ENCODE assay signal across 1 cellular context in genomic region chr11:120605469-120605868, GRCh38.
TF ChIP-seq lines count a peak whose summit lies in the region.

No MANE protein-coding gene starts in this region.

TF ChIP-seq in GM12878, 131 proteins besides CTCF, POLR2A, EP300 and RAD21 (continued from another document and continues in another):
- TF ChIP-seq PRDM15 (CRISPR knock-in tag; IDR thresholded peaks at IDR 0.05) (no peak), BRCA1 (IDR thresholded peaks at IDR 0.05; ENCODE audit: low read depth, low read length) (no peak), EGR1 (IDR thresholded peaks at IDR 0.05; ENCODE audit: borderline replicate concordance in 1 of 2, low read depth in 2 of 2, low read length in 2 of 2) (no peak), MYC (IDR thresholded peaks at IDR 0.05; ENCODE audit: insufficient read depth, insufficient read length, insufficient replicate concordance, low read length, severe bottlenecking) (no peak), BHLHE40 (IDR thresholded peaks at IDR 0.05; ENCODE audit: borderline replicate concordance in 1 of 2, low read depth in 2 of 2, low read length in 1 of 2) (no peak), HDGF (IDR thresholded peaks at IDR 0.05) (peak; percentile 38; the same call in 1 of the 2 replicates), MLLT1 (IDR thresholded peaks at IDR 0.05) (no peak), MTA2 (IDR thresholded peaks at IDR 0.05; ENCODE audit: low read depth) (no peak), STAT3 (IDR thresholded peaks at IDR 0.05; ENCODE audit: low read depth, low read length) (no peak), SMAD5 (IDR thresholded peaks at IDR 0.05; ENCODE audit: low read depth) (no peak), ZNF274 (IDR thresholded peaks at IDR 0.05; ENCODE audit: insufficient read depth, insufficient read length) (no peak), RUNX3 (IDR thresholded peaks at IDR 0.05; ENCODE audit: low read length) (0 out of 2 replicates have a peak, but pooled peaks have one; percentile 22), SREBF1 (IDR thresholded peaks at IDR 0.05; ENCODE audit: low read length) (no peak), CEBPB (IDR thresholded peaks at IDR 0.05; ENCODE audit: borderline replicate concordance in 1 of 2, low read depth in 2 of 2, low read length in 2 of 2) (no peak), SPI1 (IDR thresholded peaks at IDR 0.05; ENCODE audit: borderline replicate concordance, insufficient read depth, low read depth, low read length) (no peak), NR2F1 (conservative IDR thresholded peaks at IDR 0.05) (no peak), CUX1 (IDR thresholded peaks at IDR 0.05; ENCODE audit: insufficient replicate concordance, low read depth, low read length) (no peak), SMARCA5 (IDR thresholded peaks at IDR 0.05) (no peak), EZH2 (IDR thresholded peaks at IDR 0.05; ENCODE audit: borderline replicate concordance, control insufficient read depth, low read depth, low read length) (no peak), FOXM1 (IDR thresholded peaks at IDR 0.05; ENCODE audit: low read depth, low read length) (no peak), ZBTB11 (CRISPR knock-in tag; IDR thresholded peaks at IDR 0.05) (no peak), CBX3 (IDR thresholded peaks at IDR 0.05; ENCODE audit: borderline replicate concordance, low read depth) (no peak), NR2C2 (IDR thresholded peaks at IDR 0.05; ENCODE audit: borderline replicate concordance, control insufficient read depth, insufficient read length, low read depth) (no peak), KAT2A (conservative IDR thresholded peaks at IDR 0.05; ENCODE audit: control insufficient read depth, low read depth, low read length) (no peak)
- TF ChIP-seq, protein P1, sequence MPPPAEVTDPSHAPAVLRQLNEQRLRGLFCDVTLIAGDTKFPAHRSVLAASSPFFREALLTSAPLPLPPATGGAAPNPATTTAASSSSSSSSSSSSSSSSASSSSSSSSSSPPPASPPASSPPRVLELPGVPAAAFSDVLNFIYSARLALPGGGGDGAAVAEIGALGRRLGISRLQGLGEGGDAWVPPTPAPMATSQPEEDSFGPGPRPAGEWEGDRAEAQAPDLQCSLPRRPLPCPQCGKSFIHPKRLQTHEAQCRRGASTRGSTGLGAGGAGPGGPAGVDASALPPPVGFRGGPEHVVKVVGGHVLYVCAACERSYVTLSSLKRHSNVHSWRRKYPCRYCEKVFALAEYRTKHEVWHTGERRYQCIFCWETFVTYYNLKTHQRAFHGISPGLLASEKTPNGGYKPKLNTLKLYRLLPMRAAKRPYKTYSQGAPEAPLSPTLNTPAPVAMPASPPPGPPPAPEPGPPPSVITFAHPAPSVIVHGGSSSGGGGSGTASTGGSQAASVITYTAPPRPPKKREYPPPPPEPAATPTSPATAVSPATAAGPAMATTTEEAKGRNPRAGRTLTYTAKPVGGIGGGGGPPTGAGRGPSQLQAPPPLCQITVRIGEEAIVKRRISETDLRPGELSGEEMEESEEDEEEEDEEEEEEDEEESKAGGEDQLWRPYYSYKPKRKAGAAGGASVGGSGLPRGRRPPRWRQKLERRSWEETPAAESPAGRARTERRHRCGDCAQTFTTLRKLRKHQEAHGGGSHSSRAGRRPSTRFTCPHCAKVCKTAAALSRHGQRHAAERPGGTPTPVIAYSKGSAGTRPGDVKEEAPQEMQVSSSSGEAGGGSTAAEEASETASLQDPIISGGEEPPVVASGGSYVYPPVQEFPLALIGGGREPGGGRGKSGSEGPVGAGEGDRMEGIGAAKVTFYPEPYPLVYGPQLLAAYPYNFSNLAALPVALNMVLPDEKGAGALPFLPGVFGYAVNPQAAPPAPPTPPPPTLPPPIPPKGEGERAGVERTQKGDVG (CRISPR knock-in tag; IDR thresholded peaks at IDR 0.05) = no peak
- TF ChIP-seq, protein P2, sequence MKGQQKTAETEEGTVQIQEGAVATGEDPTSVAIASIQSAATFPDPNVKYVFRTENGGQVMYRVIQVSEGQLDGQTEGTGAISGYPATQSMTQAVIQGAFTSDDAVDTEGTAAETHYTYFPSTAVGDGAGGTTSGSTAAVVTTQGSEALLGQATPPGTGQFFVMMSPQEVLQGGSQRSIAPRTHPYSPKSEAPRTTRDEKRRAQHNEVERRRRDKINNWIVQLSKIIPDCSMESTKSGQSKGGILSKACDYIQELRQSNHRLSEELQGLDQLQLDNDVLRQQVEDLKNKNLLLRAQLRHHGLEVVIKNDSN (IDR thresholded peaks at IDR 0.05; ENCODE audit: borderline replicate concordance, extremely low read length, insufficient read depth, low read depth, low read length) = no peak
- TF ChIP-seq, protein P3, sequence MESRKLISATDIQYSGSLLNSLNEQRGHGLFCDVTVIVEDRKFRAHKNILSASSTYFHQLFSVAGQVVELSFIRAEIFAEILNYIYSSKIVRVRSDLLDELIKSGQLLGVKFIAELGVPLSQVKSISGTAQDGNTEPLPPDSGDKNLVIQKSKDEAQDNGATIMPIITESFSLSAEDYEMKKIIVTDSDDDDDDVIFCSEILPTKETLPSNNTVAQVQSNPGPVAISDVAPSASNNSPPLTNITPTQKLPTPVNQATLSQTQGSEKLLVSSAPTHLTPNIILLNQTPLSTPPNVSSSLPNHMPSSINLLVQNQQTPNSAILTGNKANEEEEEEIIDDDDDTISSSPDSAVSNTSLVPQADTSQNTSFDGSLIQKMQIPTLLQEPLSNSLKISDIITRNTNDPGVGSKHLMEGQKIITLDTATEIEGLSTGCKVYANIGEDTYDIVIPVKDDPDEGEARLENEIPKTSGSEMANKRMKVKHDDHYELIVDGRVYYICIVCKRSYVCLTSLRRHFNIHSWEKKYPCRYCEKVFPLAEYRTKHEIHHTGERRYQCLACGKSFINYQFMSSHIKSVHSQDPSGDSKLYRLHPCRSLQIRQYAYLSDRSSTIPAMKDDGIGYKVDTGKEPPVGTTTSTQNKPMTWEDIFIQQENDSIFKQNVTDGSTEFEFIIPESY (IDR thresholded peaks at IDR 0.05) = no peak
- TF ChIP-seq, protein P4, sequence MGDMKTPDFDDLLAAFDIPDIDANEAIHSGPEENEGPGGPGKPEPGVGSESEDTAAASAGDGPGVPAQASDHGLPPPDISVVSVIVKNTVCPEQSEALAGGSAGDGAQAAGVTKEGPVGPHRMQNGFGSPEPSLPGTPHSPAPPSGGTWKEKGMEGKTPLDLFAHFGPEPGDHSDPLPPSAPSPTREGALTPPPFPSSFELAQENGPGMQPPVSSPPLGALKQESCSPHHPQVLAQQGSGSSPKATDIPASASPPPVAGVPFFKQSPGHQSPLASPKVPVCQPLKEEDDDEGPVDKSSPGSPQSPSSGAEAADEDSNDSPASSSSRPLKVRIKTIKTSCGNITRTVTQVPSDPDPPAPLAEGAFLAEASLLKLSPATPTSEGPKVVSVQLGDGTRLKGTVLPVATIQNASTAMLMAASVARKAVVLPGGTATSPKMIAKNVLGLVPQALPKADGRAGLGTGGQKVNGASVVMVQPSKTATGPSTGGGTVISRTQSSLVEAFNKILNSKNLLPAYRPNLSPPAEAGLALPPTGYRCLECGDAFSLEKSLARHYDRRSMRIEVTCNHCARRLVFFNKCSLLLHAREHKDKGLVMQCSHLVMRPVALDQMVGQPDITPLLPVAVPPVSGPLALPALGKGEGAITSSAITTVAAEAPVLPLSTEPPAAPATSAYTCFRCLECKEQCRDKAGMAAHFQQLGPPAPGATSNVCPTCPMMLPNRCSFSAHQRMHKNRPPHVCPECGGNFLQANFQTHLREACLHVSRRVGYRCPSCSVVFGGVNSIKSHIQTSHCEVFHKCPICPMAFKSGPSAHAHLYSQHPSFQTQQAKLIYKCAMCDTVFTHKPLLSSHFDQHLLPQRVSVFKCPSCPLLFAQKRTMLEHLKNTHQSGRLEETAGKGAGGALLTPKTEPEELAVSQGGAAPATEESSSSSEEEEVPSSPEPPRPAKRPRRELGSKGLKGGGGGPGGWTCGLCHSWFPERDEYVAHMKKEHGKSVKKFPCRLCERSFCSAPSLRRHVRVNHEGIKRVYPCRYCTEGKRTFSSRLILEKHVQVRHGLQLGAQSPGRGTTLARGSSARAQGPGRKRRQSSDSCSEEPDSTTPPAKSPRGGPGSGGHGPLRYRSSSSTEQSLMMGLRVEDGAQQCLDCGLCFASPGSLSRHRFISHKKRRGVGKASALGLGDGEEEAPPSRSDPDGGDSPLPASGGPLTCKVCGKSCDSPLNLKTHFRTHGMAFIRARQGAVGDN (IDR thresholded peaks at IDR 0.05) = peak; percentile 65
